In genomic region chr1:222073307-222073995, GRCh38 we compare ENCODE assay signal across 15 cellular contexts.
DNase-seq lines count a peak whose midpoint lies in the region; ATAC-seq and TF ChIP-seq lines count a peak whose summit lies in the region.
"Had no signal": no experiment of that assay in that cellular context is flagged by ENCODE, and none has a peak within 500 bp of the region (broad histone marks: within the 10 kb centered on the region; RNA-seq: fewer than 3 reads in every experiment).

No MANE protein-coding gene starts in this region.

- CTCF ChIA-PET in CD4-positive, alpha-beta memory T cell (lab: Charles Lee; ENCODE audit: partially characterized antibody): no interaction called here

- no peaks in the 10 kb centered on the region for H3K36me3 ChIP-seq in skeletal muscle satellite cell (ENCODE audit: insufficient read depth, low read length)
- H3K36me3 ChIP-seq in CD4-positive, alpha-beta memory T cell (ENCODE audit: insufficient read depth, low read length): no peaks in the 10 kb centered on the region
- H3K36me3 ChIP-seq: gastrocnemius medialis had no signal

- H3K9me3 Mint-ChIP-seq in CD4-positive, alpha-beta memory T cell: no peaks in the 10 kb centered on the region
- H3K9me3 Mint-ChIP-seq: activated naive CD4-positive, alpha-beta T cell treated with anti-CD3 and anti-CD28 coated beads, Interleukin-2, amount 10 ng/mL, durations not matched to agents 7 days and 5 days; dendritic cell treated with granulocyte-macrophage colony-stimulating factor and Interleukin-4, amounts not matched to agents 40 ng/mL and 50 ng/mL, for 4 days; IgD-negative memory B cell; naive thymus-derived CD8-positive, alpha-beta T cell had no signal

- no peaks in the 10 kb centered on the region for H3K36me3 Mint-ChIP-seq in CD4-positive, alpha-beta memory T cell
- H3K36me3 Mint-ChIP-seq: activated naive CD4-positive, alpha-beta T cell treated with anti-CD3 and anti-CD28 coated beads, Interleukin-2, amount 10 ng/mL, durations not matched to agents 7 days and 5 days; IgD-negative memory B cell; naive thymus-derived CD8-positive, alpha-beta T cell had no signal

- ATAC-seq in HG03108 (IDR thresholded peaks at IDR 0.05; ENCODE audit: unreplicated experiment) (no peak), GM19035 (IDR thresholded peaks at IDR 0.05; ENCODE audit: unreplicated experiment) (no peak)
- ATAC-seq: gastrocnemius medialis; naive thymus-derived CD8-positive, alpha-beta T cell; right cardiac atrium had no signal

- H3K27me3 ChIP-seq in skeletal muscle satellite cell (ENCODE audit: control insufficient read depth, insufficient read depth, low read length): no peaks in the 10 kb centered on the region
- H3K27me3 ChIP-seq in CD4-positive, alpha-beta memory T cell (ENCODE audit: insufficient read depth, low read length): no peaks in the 10 kb centered on the region
- H3K27me3 ChIP-seq: gastrocnemius medialis had no signal

- TF ChIP-seq CTCF in foreskin fibroblast (IDR thresholded peaks at IDR 0.05; ENCODE audit: low read depth, low read length): no peak

- no peak overlapping the region for H3K4me3 Mint-ChIP-seq in CD4-positive, alpha-beta memory T cell
- H3K4me3 Mint-ChIP-seq: activated naive CD4-positive, alpha-beta T cell treated with anti-CD3 and anti-CD28 coated beads, Interleukin-2, amount 10 ng/mL, durations not matched to agents 7 days and 5 days; dendritic cell treated with granulocyte-macrophage colony-stimulating factor and Interleukin-4, amounts not matched to agents 40 ng/mL and 50 ng/mL, for 4 days; IgD-negative memory B cell; naive thymus-derived CD8-positive, alpha-beta T cell had no signal

- H3K4me3 ChIP-seq in foreskin fibroblast (ENCODE audit: low read depth in 1 of 2, low read length in 2 of 2) (no peak overlapping the region), skeletal muscle satellite cell (ENCODE audit: low read length) (no peak overlapping the region)
- no peak overlapping the region for H3K4me3 ChIP-seq in CD4-positive, alpha-beta memory T cell (ENCODE audit: low read length in 2 of 2)
- H3K4me3 ChIP-seq: gastrocnemius medialis had no signal

- H3K27me3 Mint-ChIP-seq in CD4-positive, alpha-beta memory T cell: peaks cover 0 to 1% of the 10 kb centered on the region in 2 donors
- H3K27me3 Mint-ChIP-seq: activated naive CD4-positive, alpha-beta T cell treated with anti-CD3 and anti-CD28 coated beads, Interleukin-2, amount 10 ng/mL, durations not matched to agents 7 days and 5 days; dendritic cell treated with granulocyte-macrophage colony-stimulating factor and Interleukin-4, amounts not matched to agents 40 ng/mL and 50 ng/mL, for 4 days had no signal

- H3K4me1 ChIP-seq in skeletal muscle satellite cell (ENCODE audit: control insufficient read depth, insufficient read depth, low read length): peaks cover 41% of the 10 kb centered on the region
- H3K4me1 ChIP-seq in CD4-positive, alpha-beta memory T cell (ENCODE audit: insufficient read depth, low read length): no peaks in the 10 kb centered on the region

- POLR2A ChIA-PET in CD4-positive, alpha-beta memory T cell (lab: Charles Lee; ENCODE audit: partially characterized antibody): no interaction called here

- H3K9ac ChIP-seq in skeletal muscle satellite cell (ENCODE audit: low read depth, low read length): peak overlapping the region; percentile 51

- H3K4me2 ChIP-seq in skeletal muscle satellite cell (ENCODE audit: low read length): no peak overlapping the region

- no peaks in the 10 kb centered on the region for H3K9me3 ChIP-seq in skeletal muscle satellite cell (replicated peaks; ENCODE audit: low read length)
- no peaks in the 10 kb centered on the region for H3K9me3 ChIP-seq in CD4-positive, alpha-beta memory T cell (ENCODE audit: control insufficient read depth in 1 of 2, low read length in 2 of 2)
- H3K9me3 ChIP-seq: gastrocnemius medialis had no signal

- intact Hi-C loops in CD4-positive, alpha-beta memory T cell (cut with micrococcal nuclease): no loop called here

- no peaks in the 10 kb centered on the region for H3K4me1 Mint-ChIP-seq in CD4-positive, alpha-beta memory T cell
- H3K4me1 Mint-ChIP-seq: activated naive CD4-positive, alpha-beta T cell treated with anti-CD3 and anti-CD28 coated beads, Interleukin-2, amount 10 ng/mL, durations not matched to agents 7 days and 5 days; IgD-negative memory B cell; naive thymus-derived CD8-positive, alpha-beta T cell had no signal

- DNase-seq in GM04503 (ENCODE audit: low read depth): peak; percentile 92
- DNase-seq in T1000 (lab: John Stamatoyannopoulos, UW): peak; percentile 46
- peak; percentile 82 to 88 for DNase-seq in foreskin fibroblast
- DNase-seq in CD4-positive, alpha-beta memory T cell: no peak
- DNase-seq: activated naive CD4-positive, alpha-beta T cell treated with anti-CD3 and anti-CD28 coated beads, Interleukin-2, amount 10 ng/mL, durations not matched to agents 7 days and 5 days; gastrocnemius medialis; naive thymus-derived CD8-positive, alpha-beta T cell; NCI-H1417; NCI-H446 treated with DMSO at 0.1 percent for 48 hours; right cardiac atrium had no signal

- H3K27ac Mint-ChIP-seq in CD4-positive, alpha-beta memory T cell: no peak overlapping the region
- H3K27ac Mint-ChIP-seq: activated naive CD4-positive, alpha-beta T cell treated with anti-CD3 and anti-CD28 coated beads, Interleukin-2, amount 10 ng/mL, durations not matched to agents 7 days and 5 days; dendritic cell treated with granulocyte-macrophage colony-stimulating factor and Interleukin-4, amounts not matched to agents 40 ng/mL and 50 ng/mL, for 4 days; IgD-negative memory B cell; naive thymus-derived CD8-positive, alpha-beta T cell had no signal

- no peak overlapping the region for H3K27ac ChIP-seq in CD4-positive, alpha-beta memory T cell (ENCODE audit: low read depth, low read length)
- H3K27ac ChIP-seq: gastrocnemius medialis had no signal

Comparison
In these comparisons a context has a peak if more than half of its experiments do, and no peak if none do; other contexts are left out.
1. DNase-seq: peak in GM04503 (single experiment), T1000 (single experiment) and foreskin fibroblast (2 of 2); none in CD4-positive, alpha-beta memory T cell (0 of 5).